Comparison of ENCODE assay signal across 9 cellular contexts in genomic region chr20:10171864-10172751, GRCh38. TPM values are rescaled to one million over a fixed set of nuclear protein-coding genes. Genes with fewer than 3 reads are reported as not detected.
DNase-seq lines count a peak whose midpoint lies in the region; ATAC-seq and TF ChIP-seq lines count a peak whose summit lies in the region.
"Had no signal": no experiment of that assay in that cellular context is flagged by ENCODE, and none has a peak within 500 bp of the region (broad histone marks: within the 10 kb centered on the region; RNA-seq: fewer than 3 reads in every experiment).

No MANE protein-coding gene starts in this region.

- H3K9me3 Mint-ChIP-seq in natural killer cell, result no peaks in the 10 kb centered on the region

- peak overlapping the region in 1 of 2 donors; percentile 72 for H3K27ac Mint-ChIP-seq in natural killer cell

- whole genome bisulfite sequencing in testis, 2 donors, result 3 to 7% methylated on average over 21 to 47 of the region's 47 CpGs

- no peaks in the 10 kb centered on the region for H3K36me3 ChIP-seq in testis (ENCODE audit: low read depth, missing control alignments)

- H3K36me3 Mint-ChIP-seq in natural killer cell, result no peaks in the 10 kb centered on the region

- peak; percentile 60 to 92 (median 88) for ATAC-seq in natural killer cell
- no peak for ATAC-seq in GM21786 (IDR thresholded peaks at IDR 0.05; ENCODE audit: unreplicated experiment)

- no peaks in the 10 kb centered on the region for H3K27me3 ChIP-seq in testis

- DNase-seq in Daoy (ENCODE audit: low read depth) (peak; percentile 82), NCI-H2029 treated with DMSO at 0.1 percent for 48 hours (lab: John Stamatoyannopoulos, UW) (peak; percentile 38), fibroblast of mammary gland (ENCODE audit: low read depth) (peak; percentile 43), natural killer cell (peak; percentile 26), testis (peak; percentile 58), dedifferentiated amniotic fluid mesenchymal stem cell (ENCODE audit: extremely low spot score) (no peak)
- peak in 2 of 3 experiments; percentile 4 to 8 for DNase-seq in activated CD8-positive, alpha-beta memory T cell treated with anti-CD3 and anti-CD28 coated beads for 48 hours (ENCODE audit: low read depth in 2 of 3, low spot score in 2 of 3)

- H3K4me1 Mint-ChIP-seq in natural killer cell, result peaks cover 6 to 10% of the 10 kb centered on the region in 2 donors

- H3K4me1 ChIP-seq in testis, result no peaks in the 10 kb centered on the region

- TF ChIP-seq CTCF in fibroblast of mammary gland (conservative IDR thresholded peaks at IDR 0.05; ENCODE audit: control insufficient read depth, insufficient read depth, low read depth, low read length) (no peak), natural killer cell (IDR thresholded peaks at IDR 0.05) (no peak), testis (IDR thresholded peaks at IDR 0.05) (no peak)

- TF ChIP-seq POLR2A in testis (IDR thresholded peaks at IDR 0.05), result no peak

- no peaks in the 10 kb centered on the region for H3K9me3 ChIP-seq in testis

- H3K4me3 ChIP-seq in fibroblast of mammary gland (ENCODE audit: control insufficient read depth, low read depth, low read length) (peak overlapping the region; percentile 46), testis (peak overlapping the region; percentile 48 to 57)

- peak overlapping the region; percentile 78 for H3K4me3 Mint-ChIP-seq in natural killer cell

- H3K27me3 Mint-ChIP-seq in natural killer cell (ENCODE audit: low read depth in 2 of 2), result peaks cover 28 to 43% of the 10 kb centered on the region in 2 donors

- intact Hi-C loops in natural killer cell (cut with micrococcal nuclease) (no loop called here), testis (cut with DNase I; ENCODE audit: low total_unique reads) (no loop called here)

- H3K27ac ChIP-seq in testis, result peak overlapping the region; percentile 1 to 47
- H3K27ac ChIP-seq: KMS-11 had no signal

RNA-seq across cellular contexts. Expression of gene SNAP25, which starts 46.5 kb away (rescaled TPM):
- 0.09 and 0.80 TPM in 2 replicates for total RNA-seq in Daoy (2014; rRNA removed; shearing (Covaris generic))
- total RNA-seq in natural killer cell (not detected), testis (10 to 100 TPM; 11.3 to 13.7 TPM)
- polyA plus RNA-seq in testis (ENCODE audit: insufficient read depth, low read depth, low replicate concordance), result 8.0 TPM
